33 cellular contexts compared by ENCODE assay signal in genomic region chr1:65393928-65394327, GRCh38. TPM values are rescaled to one million over a fixed set of nuclear protein-coding genes. Genes with fewer than 3 reads are reported as not detected.
DNase-seq lines count a peak whose midpoint lies in the region; ATAC-seq, FAIRE-seq and TF ChIP-seq lines count a peak whose summit lies in the region.
"Had no signal": no experiment of that assay in that cellular context is flagged by ENCODE, and none has a peak within 500 bp of the region (broad histone marks: within the 10 kb centered on the region; RNA-seq: fewer than 3 reads in every experiment).

No MANE protein-coding gene starts in this region.

- H3K36me3 Mint-ChIP-seq in MCF 10A (ENCODE audit: insufficient read depth, unreplicated experiment) = peaks cover 21% of the 10 kb centered on the region
- H3K36me3 Mint-ChIP-seq in activated CD8-positive, alpha-beta T cell treated with anti-CD3 and anti-CD28 coated beads, Interleukin-2, amount 10 ng/mL, durations not matched to agents 7 days and 5 days (ENCODE audit: low read depth) = peaks cover 5% of the 10 kb centered on the region
- H3K36me3 Mint-ChIP-seq: immature natural killer cell; stimulated activated naive B cell treated with anti-CD40 and anti-IgM and Interleukin-4, amounts not matched to agents 10 μg/mL and 1 μg/mL and 100 μg/mL, for 72 hours; WTC11 had no signal

- no peaks in the 10 kb centered on the region for H3K27me3 Mint-ChIP-seq in MCF 10A (ENCODE audit: insufficient read depth, unreplicated experiment)
- H3K27me3 Mint-ChIP-seq in activated CD8-positive, alpha-beta T cell treated with anti-CD3 and anti-CD28 coated beads, Interleukin-2, amount 10 ng/mL, durations not matched to agents 7 days and 5 days (ENCODE audit: low read depth) = no peaks in the 10 kb centered on the region
- H3K27me3 Mint-ChIP-seq: CD8-positive, alpha-beta memory T cell; stimulated activated naive B cell treated with anti-CD40 and anti-IgM and Interleukin-4, amounts not matched to agents 10 μg/mL and 1 μg/mL and 100 μg/mL, for 72 hours had no signal

- intact Hi-C loops in MCF 10A (cut with micrococcal nuclease) (no loop called here), breast epithelium (cut with DNase I; ENCODE audit: low total_unique reads) (no loop called here), pancreas (cut with DNase I) (no loop called here)

- no peak for ATAC-seq in activated CD8-positive, alpha-beta T cell treated with anti-CD3 and anti-CD28 coated beads, Interleukin-2, amount 10 ng/mL, durations not matched to agents 7 days and 5 days
- ATAC-seq in pancreas = peak; percentile 51 to 80 (median 76)
- no peak for ATAC-seq in GM21360 (IDR thresholded peaks at IDR 0.05; ENCODE audit: unreplicated experiment)
- ATAC-seq: left cardiac atrium, mucosa of descending colon, Panc1, WTC11 had no signal

- H3K9me3 ChIP-seq in breast epithelium (no peaks in the 10 kb centered on the region), pancreas (no peaks in the 10 kb centered on the region)
- H3K9me3 ChIP-seq: MG63, mucosa of descending colon, suprapubic skin, upper lobe of left lung had no signal

- 31 to 32% methylated on average over 1 of the region's 1 CpG for WGBS in pancreas, 2 donors

- no peak for TF ChIP-seq POLR2A in breast epithelium (IDR thresholded peaks at IDR 0.05)

- POLR2A ChIA-PET in MCF 10A (lab: Yijun Ruan, JAX) = interaction anchor here (0.6 to 1.6 kb wide), 4 partner anchors 10 to 140 kb away, joined by 3 to 5 read pairs (median 4); partner anchors contain the start of genes LEPR and LEPROT
- POLR2A ChIA-PET in activated CD8-positive, alpha-beta T cell treated with anti-CD3 and anti-CD28 coated beads, Interleukin-2, amount 10 ng/mL, durations not matched to agents 7 days and 5 days (lab: Charles Lee) = no interaction called here

- no peak overlapping the region for H3K4me3 Mint-ChIP-seq in MCF 10A (ENCODE audit: unreplicated experiment)
- no peak overlapping the region for H3K4me3 Mint-ChIP-seq in activated CD8-positive, alpha-beta T cell treated with anti-CD3 and anti-CD28 coated beads, Interleukin-2, amount 10 ng/mL, durations not matched to agents 7 days and 5 days
- H3K4me3 Mint-ChIP-seq: CD8-positive, alpha-beta memory T cell; immature natural killer cell; stimulated activated naive B cell treated with anti-CD40 and anti-IgM and Interleukin-4, amounts not matched to agents 10 μg/mL and 1 μg/mL and 100 μg/mL, for 72 hours; WTC11 had no signal

- no peak for FAIRE-seq in pancreas (lab: Jason Lieb, UNC)

- no peak for TF ChIP-seq CTCF in MCF 10A (IDR thresholded peaks at IDR 0.05; ENCODE audit: unreplicated experiment)
- no peak for TF ChIP-seq CTCF in breast epithelium (IDR thresholded peaks at IDR 0.05)
- TF ChIP-seq CTCF in pancreas (IDR thresholded peaks at IDR 0.05) = no peak

- CTCF ChIA-PET in MCF 10A (lab: Yijun Ruan, JAX) = interaction anchor here (0.8 to 1.5 kb wide), 5 partner anchors 13 to 333 kb away, joined by 3 to 4 read pairs (median 3); no protein-coding TSS in a partner anchor
- CTCF ChIA-PET in activated CD8-positive, alpha-beta T cell treated with anti-CD3 and anti-CD28 coated beads, Interleukin-2, amount 10 ng/mL, durations not matched to agents 7 days and 5 days (lab: Charles Lee) = interaction anchor here (1.0 to 1.3 kb wide), 4 partner anchors 15 to 178 kb away, joined by 3 read pairs; no protein-coding TSS in a partner anchor

- no peaks in the 10 kb centered on the region for H3K27me3 ChIP-seq in breast epithelium
- H3K27me3 ChIP-seq in pancreas = no peaks in the 10 kb centered on the region
- H3K27me3 ChIP-seq: cardiac muscle cell, MG63, suprapubic skin, upper lobe of left lung had no signal

- peaks cover 21% of the 10 kb centered on the region for H3K4me1 Mint-ChIP-seq in MCF 10A (ENCODE audit: insufficient read depth, unreplicated experiment)
- H3K4me1 Mint-ChIP-seq in activated CD8-positive, alpha-beta T cell treated with anti-CD3 and anti-CD28 coated beads, Interleukin-2, amount 10 ng/mL, durations not matched to agents 7 days and 5 days (ENCODE audit: low read depth) = peaks cover 56% of the 10 kb centered on the region
- H3K4me1 Mint-ChIP-seq: immature natural killer cell had no signal

- peak overlapping the region; percentile 75 for H3K27ac Mint-ChIP-seq in MCF 10A (ENCODE audit: low read depth, unreplicated experiment)
- H3K27ac Mint-ChIP-seq in activated CD8-positive, alpha-beta T cell treated with anti-CD3 and anti-CD28 coated beads, Interleukin-2, amount 10 ng/mL, durations not matched to agents 7 days and 5 days = peak overlapping the region; percentile 73
- H3K27ac Mint-ChIP-seq: CD8-positive, alpha-beta memory T cell; immature natural killer cell; stimulated activated naive B cell treated with anti-CD40 and anti-IgM and Interleukin-4, amounts not matched to agents 10 μg/mL and 1 μg/mL and 100 μg/mL, for 72 hours; WTC11 had no signal

- DNase-seq in MCF 10A (ENCODE audit: unreplicated experiment) (no peak), breast epithelium (ENCODE audit: low spot score in 2 of 2) (no peak), NCI-H82 treated with DMSO at 0.1 percent for 48 hours (lab: John Stamatoyannopoulos, UW; ENCODE audit: unreplicated experiment) (peak; percentile 23), pancreas (peak in 1 of 6 donors; percentile 20), mucosa of gallbladder (ENCODE audit: low spot score) (no peak)
- no peak for DNase-seq in activated CD8-positive, alpha-beta T cell treated with anti-CD3 and anti-CD28 coated beads, Interleukin-2, amount 10 ng/mL, durations not matched to agents 7 days and 5 days
- DNase-seq: activated naive CD4-positive, alpha-beta T cell treated with anti-CD3 and anti-CD28 coated beads, Interleukin-2, amount 50 U/mL, for 16 hours; aorta; CD8-positive, alpha-beta memory T cell; effector memory CD4-positive, alpha-beta T cell; H7; hypothalamus; immature natural killer cell; KG1; left cardiac atrium; MG63; mucosa of descending colon; NCI-H1105 treated with DMSO at 0.1 percent for 48 hours; NCI-H1930; NCI-H2171 treated with DMSO at 0.1 percent for 48 hours; NCI-H510A; retina; SHP77; upper lobe of left lung had no signal

- no TSS peak for BruUV-seq in MCF 10A (replicated peaks; lab: Mats Ljungman, UMichigan)

- no peak overlapping the region for H3K27ac ChIP-seq in breast epithelium
- no peak overlapping the region for H3K27ac ChIP-seq in pancreas
- H3K27ac ChIP-seq: cardiac muscle cell, coronary artery, epithelial cell of prostate, HL-60, suprapubic skin, upper lobe of left lung had no signal

- no peaks in the 10 kb centered on the region for H3K36me3 ChIP-seq in breast epithelium
- no peaks in the 10 kb centered on the region for H3K36me3 ChIP-seq in pancreas
- H3K36me3 ChIP-seq: MG63, suprapubic skin had no signal

- no peaks in the 10 kb centered on the region for H3K9me3 Mint-ChIP-seq in MCF 10A (ENCODE audit: unreplicated experiment)
- no peaks in the 10 kb centered on the region for H3K9me3 Mint-ChIP-seq in activated CD8-positive, alpha-beta T cell treated with anti-CD3 and anti-CD28 coated beads, Interleukin-2, amount 10 ng/mL, durations not matched to agents 7 days and 5 days (ENCODE audit: insufficient read depth)
- H3K9me3 Mint-ChIP-seq: CD8-positive, alpha-beta memory T cell; immature natural killer cell; stimulated activated naive B cell treated with anti-CD40 and anti-IgM and Interleukin-4, amounts not matched to agents 10 μg/mL and 1 μg/mL and 100 μg/mL, for 72 hours; WTC11 had no signal

- no peak overlapping the region for H3K4me3 ChIP-seq in breast epithelium
- H3K4me3 ChIP-seq in pancreas = no peak overlapping the region
- H3K4me3 ChIP-seq: cardiac muscle cell, coronary artery, MG63, mucosa of descending colon, suprapubic skin, upper lobe of left lung had no signal

- no peaks in the 10 kb centered on the region for H3K4me1 ChIP-seq in breast epithelium
- no peaks in the 10 kb centered on the region for H3K4me1 ChIP-seq in pancreas
- H3K4me1 ChIP-seq: suprapubic skin, upper lobe of left lung had no signal

RNA-seq across cellular contexts. Expression of gene LEPR, which starts 26.5 kb away (rescaled TPM):
- total RNA-seq in MCF 10A (2022) = 12.2 and 16.6 TPM in 2 replicates
- 10 to 100 TPM; 23.3 to 49.5 (median 23.5) TPM for total RNA-seq in breast epithelium
- 1 to 10 TPM; 1.3 TPM for total RNA-seq in activated CD8-positive, alpha-beta T cell treated with anti-CD3 and anti-CD28 coated beads, Interleukin-2, amount 10 ng/mL, durations not matched to agents 7 days and 5 days
- 1 to 10 TPM; 1.3 to 5.1 (median 2.6) TPM for total RNA-seq in pancreas
- 1 to 10 TPM in 1 of 2 donors, under 1 TPM in 1; 0.95 to 4.4 TPM for polyA plus RNA-seq in pancreas
- 13.1 TPM for total RNA-seq in mucosa of gallbladder

RNA-seq across cellular contexts. Expression of gene LEPROT, which starts 26.5 kb away (rescaled TPM):
- total RNA-seq in MCF 10A (2022) (63.1 and 66.9 TPM in 2 replicates), breast epithelium (100 to 1,000 TPM in 1 of 3 donors, 10 to 100 TPM in 2; 71.1 to 103 (median 75.5) TPM), pancreas (10 to 100 TPM; 25.4 to 45.5 (median 36.0) TPM), mucosa of gallbladder (67.6 TPM)
- 10 to 100 TPM; 12.3 to 13.2 TPM for total RNA-seq in activated CD8-positive, alpha-beta T cell treated with anti-CD3 and anti-CD28 coated beads, Interleukin-2, amount 10 ng/mL, durations not matched to agents 7 days and 5 days
- 10 to 100 TPM; 16.9 to 24.1 TPM for polyA plus RNA-seq in pancreas

Comparison
In these comparisons a context has a peak if more than half of its experiments do, and no peak if none do; other contexts are left out.
1. ATAC-seq: peak in pancreas (4 of 4); none in activated CD8-positive, alpha-beta T cell treated with anti-CD3 and anti-CD28 coated beads, Interleukin-2, amount 10 ng/mL, durations not matched to agents 7 days and 5 days (single experiment) and GM21360 (single experiment).